Comparison of ENCODE assay signal across 22 cellular contexts in genomic region chr13:49829715-49830114, GRCh38. TPM values are rescaled to one million over a fixed set of nuclear protein-coding genes. Genes with fewer than 3 reads are reported as not detected.
DNase-seq lines count a peak whose midpoint lies in the region; ATAC-seq, FAIRE-seq and TF ChIP-seq lines count a peak whose summit lies in the region.
"Had no signal": no experiment of that assay in that cellular context is flagged by ENCODE, and none has a peak within 500 bp of the region (broad histone marks: within the 10 kb centered on the region; RNA-seq: fewer than 3 reads in every experiment).

No MANE protein-coding gene starts in this region.

- DNase-seq in CD4-positive, CD25-positive, alpha-beta regulatory T cell: no peak
- DNase-seq in nephron progenitor cell (no peak), NCI-H526 (lab: John Stamatoyannopoulos, UW) (no peak), small intestine (no peak)
- DNase-seq: AML-193; CD4-positive, alpha-beta memory T cell; CD8-positive, alpha-beta memory T cell; COR-L47; DMS 273 treated with DMSO at 0.1 percent for 48 hours; DMS153; DMS53; DMS79 treated with DMSO at 0.1 percent for 48 hours; GF-D8 had no signal

- H4K20me1 ChIP-seq in Loucy (ENCODE audit: insufficient read depth, low read length, poor library complexity, severe bottlenecking): no peaks in the 10 kb centered on the region
- H4K20me1 ChIP-seq: BLaER1 treated with 17β-estradiol and CSF1 and Interleukin-3, amounts not matched to agents 10 nM and 100 nM had no signal

- peaks cover 8 to 9% of the 10 kb centered on the region in 2 experiments for H3K9me3 ChIP-seq in CD4-positive, CD25-positive, alpha-beta regulatory T cell (ENCODE audit: control insufficient read depth in 2 of 2, low read length in 2 of 2)
- no peaks in the 10 kb centered on the region for H3K9me3 ChIP-seq in Loucy (ENCODE audit: insufficient read depth, low read depth, low read length)
- no peaks in the 10 kb centered on the region for H3K9me3 ChIP-seq in small intestine (ENCODE audit: control insufficient read depth, low read depth)
- H3K9me3 ChIP-seq: A549 had no signal

- no peaks in the 10 kb centered on the region for H3K9me2 ChIP-seq in Loucy (replicated peaks; ENCODE audit: low read depth, low read length)

- no peak overlapping the region for H3K4me3 ChIP-seq in CD4-positive, CD25-positive, alpha-beta regulatory T cell (ENCODE audit: low read depth, low read length)
- H3K4me3 ChIP-seq in Loucy (ENCODE audit: low read length, poor library complexity, severe bottlenecking) (no peak overlapping the region), small intestine (ENCODE audit: low read depth in 1 of 2, low read length in 2 of 2) (no peak overlapping the region)
- H3K4me3 ChIP-seq: A549; BLaER1 treated with 17β-estradiol and CSF1 and Interleukin-3, amounts not matched to agents 10 nM and 100 nM had no signal

- ATAC-seq in CD4-positive, CD25-positive, alpha-beta regulatory T cell (ENCODE audit: low read depth in 2 of 2): no peak
- ATAC-seq: A549 had no signal

- H3K27me3 ChIP-seq in CD4-positive, CD25-positive, alpha-beta regulatory T cell (ENCODE audit: control insufficient read depth, insufficient read depth, low read length): no peaks in the 10 kb centered on the region
- H3K27me3 ChIP-seq in Loucy (ENCODE audit: insufficient read depth, low read length, poor library complexity, severe bottlenecking): no peaks in the 10 kb centered on the region
- no peaks in the 10 kb centered on the region for H3K27me3 ChIP-seq in small intestine (ENCODE audit: control insufficient read depth in 2 of 2, insufficient read depth in 2 of 2, low read length in 2 of 2)
- H3K27me3 ChIP-seq: BLaER1 treated with 17β-estradiol and CSF1 and Interleukin-3, amounts not matched to agents 10 nM and 100 nM had no signal

- WGBS in small intestine, 3 donors: 97 to 98% (median 97%) methylated on average over 2 of the region's 2 CpGs

- H3K36me3 Mint-ChIP-seq in CD4-positive, CD25-positive, alpha-beta regulatory T cell: peaks cover 4% of the 10 kb centered on the region
- peaks cover 6% of the 10 kb centered on the region for H3K36me3 Mint-ChIP-seq in nephron progenitor cell (ENCODE audit: low read depth)

- peaks cover 0 to 14% (median 5%) of the 10 kb centered on the region in 7 donors for H3K9me3 Mint-ChIP-seq in CD4-positive, CD25-positive, alpha-beta regulatory T cell
- peaks cover 12% of the 10 kb centered on the region for H3K9me3 Mint-ChIP-seq in nephron progenitor cell

- peak overlapping the region in 2 of 3 donors; percentile 12 to 63 for H3K27ac Mint-ChIP-seq in CD4-positive, CD25-positive, alpha-beta regulatory T cell
- H3K27ac Mint-ChIP-seq in nephron progenitor cell: peak overlapping the region; percentile 8
- H3K27ac Mint-ChIP-seq: B cell had no signal

- no peak for FAIRE-seq in small intestine (lab: Jason Lieb, UNC)
- FAIRE-seq: A549, G401.6, GM12891, GM19239 had no signal

- 0 out of 2 replicates have a peak overlapping the region, but pooled peaks have one; percentile 61 for H2AFZ ChIP-seq in Loucy (ENCODE audit: low read length)

- H3F3A ChIP-seq in Loucy (ENCODE audit: low read depth): no peaks in the 10 kb centered on the region

- H3K27ac ChIP-seq in CD4-positive, CD25-positive, alpha-beta regulatory T cell (ENCODE audit: insufficient read depth, low read length, poor library complexity, severe bottlenecking): no peak overlapping the region
- H3K27ac ChIP-seq in small intestine (ENCODE audit: low read depth in 1 of 2, low read length in 1 of 2): no peak overlapping the region
- H3K27ac ChIP-seq: 22Rv1; A549; BLaER1 treated with 17β-estradiol and CSF1 and Interleukin-3, amounts not matched to agents 10 nM and 100 nM; C4-2B had no signal

- H3K36me3 ChIP-seq in CD4-positive, CD25-positive, alpha-beta regulatory T cell (ENCODE audit: control insufficient read depth, insufficient read depth, low read length): no peaks in the 10 kb centered on the region
- H3K36me3 ChIP-seq in Loucy (ENCODE audit: insufficient read depth, low read length) (no peaks in the 10 kb centered on the region), small intestine (ENCODE audit: control insufficient read depth in 2 of 2, insufficient read depth in 2 of 2, low read length in 2 of 2) (no peaks in the 10 kb centered on the region)

- no peak overlapping the region for H3K4me3 Mint-ChIP-seq in CD4-positive, CD25-positive, alpha-beta regulatory T cell
- H3K4me3 Mint-ChIP-seq in nephron progenitor cell: no peak overlapping the region
- H3K4me3 Mint-ChIP-seq: B cell; CD4-positive, alpha-beta memory T cell; CD8-positive, alpha-beta memory T cell had no signal

- H3K4me2 ChIP-seq in Loucy (ENCODE audit: low read depth, low read length, poor library complexity, severe bottlenecking): no peak overlapping the region
- H3K4me2 ChIP-seq: A549; BLaER1 treated with 17β-estradiol and CSF1 and Interleukin-3, amounts not matched to agents 10 nM and 100 nM had no signal

- no peaks in the 10 kb centered on the region for H3K79me2 ChIP-seq in Loucy (ENCODE audit: insufficient read depth, low read length)

- H3K27me3 Mint-ChIP-seq in CD4-positive, CD25-positive, alpha-beta regulatory T cell: peaks cover 24% of the 10 kb centered on the region
- H3K27me3 Mint-ChIP-seq in nephron progenitor cell (ENCODE audit: low read depth, poor library complexity): peaks cover 7% of the 10 kb centered on the region

- TF ChIP-seq CTCF in Loucy (conservative IDR thresholded peaks at IDR 0.05; ENCODE audit: low read length) (no peak), nephron progenitor cell (IDR thresholded peaks at IDR 0.05) (no peak)

- peaks cover 2% of the 10 kb centered on the region for H3K4me1 ChIP-seq in CD4-positive, CD25-positive, alpha-beta regulatory T cell (ENCODE audit: control insufficient read depth, insufficient read depth, low read length, poor library complexity, severe bottlenecking)
- H3K4me1 ChIP-seq in Loucy (ENCODE audit: insufficient read depth, low read length, poor library complexity, severe bottlenecking) (peaks cover 7% of the 10 kb centered on the region), small intestine (ENCODE audit: control insufficient read depth in 2 of 2, insufficient read depth in 1 of 2, low read depth in 1 of 2, low read length in 1 of 2) (no peaks in the 10 kb centered on the region)
- H3K4me1 ChIP-seq: A549 had no signal

- peaks cover 16 to 46% (median 23%) of the 10 kb centered on the region in 4 donors for H3K4me1 Mint-ChIP-seq in CD4-positive, CD25-positive, alpha-beta regulatory T cell
- H3K4me1 Mint-ChIP-seq in nephron progenitor cell: no peaks in the 10 kb centered on the region

- H3K9ac ChIP-seq in Loucy (ENCODE audit: low read depth, low read length, poor library complexity, severe bottlenecking): no peak overlapping the region
- H3K9ac ChIP-seq: BLaER1 treated with 17β-estradiol and CSF1 and Interleukin-3, amounts not matched to agents 10 nM and 100 nM had no signal

RNA-seq across cellular contexts. Expression of gene KPNA3, which starts 37.2 kb away (rescaled TPM):
- 25.1 TPM for total RNA-seq in CD4-positive, CD25-positive, alpha-beta regulatory T cell
- polyA plus RNA-seq in CD4-positive, CD25-positive, alpha-beta regulatory T cell: 10 to 100 TPM; 24.4 to 28.3 (median 27.8) TPM
- polyA plus RNA-seq in small intestine: 10 to 100 TPM; 14.3 to 15.2 (median 14.9) TPM
